8 cellular contexts compared by ENCODE assay signal in genomic region chr9:4985376-4986266, GRCh38. TPM values are rescaled to one million over a fixed set of nuclear protein-coding genes. Genes with fewer than 3 reads are reported as not detected.
DNase-seq lines count a peak whose midpoint lies in the region; ATAC-seq and TF ChIP-seq lines count a peak whose summit lies in the region.

No MANE protein-coding gene starts in this region.

- no peaks in the 10 kb centered on the region for H3K36me3 ChIP-seq in ovary

- H3K27me3 ChIP-seq in ovary, result no peaks in the 10 kb centered on the region

- peak; percentile 21 for ATAC-seq in HG03196 (IDR thresholded peaks at IDR 0.05; ENCODE audit: unreplicated experiment)

- intact Hi-C loops in cardiac septum (cut with DNase I), result loop anchor here (2.0 to 10.0 kb wide), 4 partner anchors 143 to 619 kb away; partner anchors contain the start of genes PLPP6, RCL1 and SPATA6L
- intact Hi-C loops in ovary (cut with DNase I), result loop anchor here (5.0 to 10.0 kb wide), 5 partner anchors 131 to 311 kb away; partner anchors contain the start of genes RCL1 (in 4 of the 4) and CDC37L1 (in 1 of the 4)

- H3K4me1 ChIP-seq in ovary (ENCODE audit: insufficient read depth), result peaks cover 8% of the 10 kb centered on the region

- no peaks in the 10 kb centered on the region for H3K9me3 ChIP-seq in ovary

- no peak for TF ChIP-seq EP300 in ovary (IDR thresholded peaks at IDR 0.05)

- peak overlapping the region; percentile 89 for H3K4me3 ChIP-seq in ovary

- TF ChIP-seq POLR2A in ovary (IDR thresholded peaks at IDR 0.05), result no peak

- H3K27ac ChIP-seq in adipose tissue (ENCODE audit: low read depth, low read length) (peak overlapping the region; percentile 94), ovary (peak overlapping the region; percentile 93 to 99)

- DNase-seq in NCI-H524 (lab: John Stamatoyannopoulos, UW) (peak; percentile 18 to 50), NCI-H524 treated with DMSO at 0.1 percent for 48 hours (lab: John Stamatoyannopoulos, UW) (no peak), cardiac septum (ENCODE audit: low spot score) (peak; percentile 79), ovary (peak; percentile 35 to 53 (median 42)), AG08395 (ENCODE audit: low spot score) (no peak)

- 0% methylated on average over 44 of the region's 44 CpGs for WGBS in adipose tissue, 3 donors
- WGBS in ovary, 3 donors, result 0 to 1% (median 1%) methylated on average over 42 to 44 of the region's 44 CpGs

- peak in 1 of 3 donors; percentile 8 for TF ChIP-seq CTCF in ovary (IDR thresholded peaks at IDR 0.05)

TF ChIP-seq in PFSK-1, 5 proteins besides CTCF, POLR2A, EP300 and RAD21:
- TF ChIP-seq TAF1 (IDR thresholded peaks at IDR 0.05; ENCODE audit: borderline replicate concordance, insufficient read depth, low read length), result no peak
- no peak for TF ChIP-seq FOXP2 (optimal IDR thresholded peaks at IDR 0.05; ENCODE audit: borderline replicate concordance, extremely low read depth, extremely low read length, insufficient read depth)
- 0 out of 2 replicates have a peak, but pooled peaks have one; percentile 4 for TF ChIP-seq SIN3A (IDR thresholded peaks at IDR 0.05; ENCODE audit: borderline replicate concordance, insufficient read depth, low read length)
- TF ChIP-seq POLR2AphosphoS5 (IDR thresholded peaks at IDR 0.05; ENCODE audit: low read depth, low read length), result no peak

RNA-seq across cellular contexts. Expression of gene JAK2, which starts 0.5 kb away (rescaled TPM):
- polyA plus RNA-seq in PFSK-1 (2012; ENCODE audit: insufficient read length, low read depth), result 2.5 TPM
- polyA plus RNA-seq in adipose tissue (10 to 100 TPM in 1 of 3 donors, 1 to 10 TPM in 2; 1.9 to 13.7 (median 7.6) TPM), ovary (10 to 100 TPM in 1 of 2 donors, 1 to 10 TPM in 1; 8.6 to 15.9 TPM)
- total RNA-seq in cardiac septum (52.8 TPM), ovary (10 to 100 TPM; 14.4 to 31.4 (median 19.8) TPM)

Comparison
In these comparisons a context has a peak if more than half of its experiments do, and no peak if none do; other contexts are left out.
1. DNase-seq: peak in NCI-H524 (2 of 2), cardiac septum (single experiment) and ovary (5 of 5); none in NCI-H524 treated with DMSO at 0.1 percent for 48 hours (single experiment) and AG08395 (single experiment).